26 cellular contexts compared by ENCODE assay signal in genomic region chr15:91409430-91409829, GRCh38.
DNase-seq lines count a peak whose midpoint lies in the region; ATAC-seq, FAIRE-seq and TF ChIP-seq lines count a peak whose summit lies in the region.
"Had no signal": no experiment of that assay in that cellular context is flagged by ENCODE, and none has a peak within 500 bp of the region (broad histone marks: within the 10 kb centered on the region; RNA-seq: fewer than 3 reads in every experiment).

No MANE protein-coding gene starts in this region.

- FAIRE-seq in astrocyte (lab: Jason Lieb, UNC) = no peak
- FAIRE-seq: GM18507, HTR-8/SVneo had no signal

- no peak for ATAC-seq in SK-N-SH treated with all-trans-retinoic acid at 6 μM for 48 hours
- peak in 6 of 8 donors; percentile 19 to 52 (median 41) for ATAC-seq in heart right ventricle
- no peak for ATAC-seq in GM23338
- no peak for ATAC-seq in HG02885 (IDR thresholded peaks at IDR 0.05; ENCODE audit: poor library complexity, unreplicated experiment)

- H3K36me3 ChIP-seq in SK-N-SH (replicated peaks in 1 of 2; ENCODE audit: control insufficient read depth in 1 of 2, insufficient read depth in 2 of 2, low read length in 1 of 2) (no peaks in the 10 kb centered on the region), astrocyte (ENCODE audit: insufficient read depth, low read length) (no peaks in the 10 kb centered on the region), heart right ventricle (no peaks in the 10 kb centered on the region), GM23338 (ENCODE audit: insufficient read depth) (no peaks in the 10 kb centered on the region)
- H3K36me3 ChIP-seq: BE2C, HAP-1 had no signal

- H3K27ac Mint-ChIP-seq in astrocyte (ENCODE audit: unreplicated experiment) = no peak overlapping the region
- peak overlapping the region; percentile 72 for H3K27ac Mint-ChIP-seq in mesothelial cell of epicardium
- H3K27ac Mint-ChIP-seq in GM23338 = no peak overlapping the region
- H3K27ac Mint-ChIP-seq: CD14-positive monocyte, HFFc6 had no signal

- peaks cover 4% of the 10 kb centered on the region for H3K4me1 Mint-ChIP-seq in astrocyte (ENCODE audit: low read depth, unreplicated experiment)
- H3K4me1 Mint-ChIP-seq in mesothelial cell of epicardium = peaks cover 24% of the 10 kb centered on the region
- peaks cover 4% of the 10 kb centered on the region; the same call in 1 of the 3 replicates for H3K4me1 Mint-ChIP-seq in GM23338

- H3K27me3 Mint-ChIP-seq in astrocyte (ENCODE audit: low read depth, unreplicated experiment) = no peaks in the 10 kb centered on the region
- no peaks in the 10 kb centered on the region for H3K27me3 Mint-ChIP-seq in mesothelial cell of epicardium (ENCODE audit: low read depth)
- H3K27me3 Mint-ChIP-seq in GM23338 (ENCODE audit: insufficient read depth, low read depth, poor library complexity) = peaks cover 3% of the 10 kb centered on the region

- no peaks in the 10 kb centered on the region for H4K20me1 ChIP-seq in SK-N-SH (ENCODE audit: insufficient read depth)
- H4K20me1 ChIP-seq in astrocyte (ENCODE audit: insufficient read depth, low read length) = no peaks in the 10 kb centered on the region
- no peaks in the 10 kb centered on the region for H4K20me1 ChIP-seq in GM23338 (replicated peaks; ENCODE audit: insufficient read depth)

- H3K4me3 ChIP-seq in SK-N-SH (ENCODE audit: low read depth in 2 of 2, low read length in 1 of 2) (no peak overlapping the region), astrocyte (ENCODE audit: insufficient read depth, low read depth, low read length) (no peak overlapping the region), heart right ventricle (peak overlapping the region in 2 of 10 donors; percentile 24 to 28), GM23338 (no peak overlapping the region)
- H3K4me3 ChIP-seq: GM23248, HAP-1, PC-9 had no signal

- H3K36me3 Mint-ChIP-seq in astrocyte (ENCODE audit: low read depth, unreplicated experiment) = no peaks in the 10 kb centered on the region
- no peaks in the 10 kb centered on the region for H3K36me3 Mint-ChIP-seq in mesothelial cell of epicardium
- H3K36me3 Mint-ChIP-seq in GM23338 (ENCODE audit: low read depth) = no peaks in the 10 kb centered on the region
- H3K36me3 Mint-ChIP-seq: CD14-positive monocyte had no signal

- DNase-seq in SK-N-SH = no peak
- peak; percentile 29 for DNase-seq in astrocyte (ENCODE audit: low read depth)
- no peak for DNase-seq in heart right ventricle
- no peak for DNase-seq in mesothelial cell of epicardium (ENCODE audit: low spot score in 2 of 2, unreplicated experiment in 2 of 2)
- no peak for DNase-seq in GM23338 (ENCODE audit: low spot score)
- no peak for DNase-seq in NCI-H2107 (lab: John Stamatoyannopoulos, UW)
- DNase-seq: DMS153, DND-41, GM23248, HFFc6, KBM-7, MV-4-11, NCI-H1105, NCI-H1436 treated with DMSO at 0.1 percent for 48 hours, NCI-H187 treated with DMSO at 0.1 percent for 48 hours, NCI-H526, PC-9, SHP77 had no signal

- H3K79me2 ChIP-seq in SK-N-SH (ENCODE audit: insufficient read depth) (no peaks in the 10 kb centered on the region), astrocyte (ENCODE audit: insufficient read depth, low read length) (no peaks in the 10 kb centered on the region), GM23338 (replicated peaks; ENCODE audit: insufficient read depth) (no peaks in the 10 kb centered on the region)

- no peak overlapping the region for H3K4me3 Mint-ChIP-seq in astrocyte (ENCODE audit: unreplicated experiment)
- H3K4me3 Mint-ChIP-seq in mesothelial cell of epicardium = no peak overlapping the region
- no peak overlapping the region for H3K4me3 Mint-ChIP-seq in GM23338
- H3K4me3 Mint-ChIP-seq: CD14-positive monocyte, HFFc6 had no signal

- no peaks in the 10 kb centered on the region for H3K9me3 ChIP-seq in SK-N-SH
- no peaks in the 10 kb centered on the region for H3K9me3 ChIP-seq in astrocyte (ENCODE audit: insufficient read depth, low read depth, low read length)
- peaks cover 0 to 3% (median 0%) of the 10 kb centered on the region in 11 donors for H3K9me3 ChIP-seq in heart right ventricle
- H3K9me3 ChIP-seq: BE2C, HAP-1 had no signal

- H3K9me3 Mint-ChIP-seq in astrocyte (ENCODE audit: unreplicated experiment) = no peaks in the 10 kb centered on the region
- H3K9me3 Mint-ChIP-seq in mesothelial cell of epicardium = peaks cover 5% of the 10 kb centered on the region
- no peaks in the 10 kb centered on the region for H3K9me3 Mint-ChIP-seq in GM23338

- H3K9ac ChIP-seq in SK-N-SH (no peak overlapping the region), astrocyte (ENCODE audit: low read length) (no peak overlapping the region)
- H3K9ac ChIP-seq: GM23248 had no signal

- no peaks in the 10 kb centered on the region for H3K9me2 ChIP-seq in SK-N-SH
- 0 out of 2 replicates have a peak, but pooled peaks cover 2% of the 10 kb centered on the region for H3K9me2 ChIP-seq in GM23338 (ENCODE audit: insufficient read depth)

- 78% methylated on average over 1 of the region's 1 CpG for WGBS in SK-N-SH (ENCODE audit: low lambda C conversion rate)
- 23 to 32% methylated on average over 1 of the region's 1 CpG for WGBS in heart right ventricle, 2 donors

- H2AFZ ChIP-seq in SK-N-SH (ENCODE audit: low read depth) (no peak overlapping the region), astrocyte (ENCODE audit: low read depth, low read length) (no peak overlapping the region), GM23338 (no peak overlapping the region)
- H2AFZ ChIP-seq: GM23248, PC-9 had no signal

- H3K4me2 ChIP-seq in SK-N-SH = no peak overlapping the region
- no peak overlapping the region for H3K4me2 ChIP-seq in astrocyte (ENCODE audit: low read length)
- no peak overlapping the region for H3K4me2 ChIP-seq in GM23338
- H3K4me2 ChIP-seq: PC-9 had no signal

- H3F3A ChIP-seq in SK-N-SH (replicated peaks; ENCODE audit: insufficient read depth) (peaks cover 12% of the 10 kb centered on the region), GM23338 (replicated peaks; ENCODE audit: low read depth) (no peaks in the 10 kb centered on the region)

- POLR2A ChIA-PET in SK-N-SH (lab: Yijun Ruan, JAX) = no interaction called here

- TF ChIP-seq RAD21 in SK-N-SH (IDR thresholded peaks at IDR 0.05; ENCODE audit: low read length) = no peak

- TF ChIP-seq CTCF in SK-N-SH (IDR thresholded peaks at IDR 0.05) = no peak
- no peak for TF ChIP-seq CTCF in astrocyte (IDR thresholded peaks at IDR 0.05; ENCODE audit: insufficient read depth, low read depth, low read length)
- TF ChIP-seq CTCF in heart right ventricle (IDR thresholded peaks at IDR 0.05) = no peak
- TF ChIP-seq CTCF in mesothelial cell of epicardium (IDR thresholded peaks at IDR 0.05; ENCODE audit: unreplicated experiment) = no peak
- TF ChIP-seq CTCF in GM23338 (conservative IDR thresholded peaks at IDR 0.05; ENCODE audit: low read depth in 2 of 2) = no peak

- intact Hi-C loops in heart right ventricle (cut with DNase I) = no loop called here

- no peaks in the 10 kb centered on the region for H3K27me3 ChIP-seq in SK-N-SH (ENCODE audit: insufficient read depth)
- no peaks in the 10 kb centered on the region for H3K27me3 ChIP-seq in astrocyte (ENCODE audit: insufficient read depth, low read length)
- no peaks in the 10 kb centered on the region for H3K27me3 ChIP-seq in heart right ventricle
- H3K27me3 ChIP-seq in GM23338 (ENCODE audit: insufficient read depth) = no peaks in the 10 kb centered on the region
- H3K27me3 ChIP-seq: BE2C had no signal

- peaks cover 0 to 12% of the 10 kb centered on the region in 2 experiments; a peak in 2 of 4 replicates for H3K4me1 ChIP-seq in SK-N-SH (ENCODE audit: control insufficient read depth in 1 of 2, insufficient read depth in 2 of 2, low read depth in 1 of 2, low read length in 1 of 2)
- peaks cover 4% of the 10 kb centered on the region for H3K4me1 ChIP-seq in astrocyte (ENCODE audit: insufficient read depth, low read length)
- peaks cover 0 to 28% (median 19%) of the 10 kb centered on the region in 9 donors for H3K4me1 ChIP-seq in heart right ventricle
- no peaks in the 10 kb centered on the region for H3K4me1 ChIP-seq in GM23338 (ENCODE audit: insufficient read depth)
- H3K4me1 ChIP-seq: HAP-1 had no signal

- CTCF ChIA-PET in SK-N-SH (lab: Yijun Ruan, JAX) = interaction anchor here (0.6 to 1.7 kb wide), 3 partner anchors 107 to 445 kb away, joined by 3 to 5 read pairs (median 3); partner anchors contain the start of gene SLCO3A1

- H3K27ac ChIP-seq in SK-N-SH (ENCODE audit: low read depth in 2 of 2, low read length in 1 of 2) (no peak overlapping the region), astrocyte (ENCODE audit: low read depth, low read length) (no peak overlapping the region), heart right ventricle (peak overlapping the region in 7 of 10 donors; percentile 8 to 87 (median 84)), GM23338 (ENCODE audit: low read depth) (no peak overlapping the region)
- H3K27ac ChIP-seq: 22Rv1, GM23248, PC-9 had no signal

- TF ChIP-seq EP300 in SK-N-SH (IDR thresholded peaks at IDR 0.05; ENCODE audit: borderline replicate concordance in 1 of 2, low read depth in 1 of 2, low read length in 1 of 2) = no peak

TF ChIP-seq in SK-N-SH treated with all-trans-retinoic acid at 6 μM for 48 hours, 23 proteins besides CTCF, POLR2A, EP300 and RAD21 (continues in another document):
- TF ChIP-seq ISL1 (CRISPR knock-in tag; IDR thresholded peaks at IDR 0.05) = peak; percentile 68

TF ChIP-seq in SK-N-SH, 30 proteins besides CTCF, POLR2A, EP300 and RAD21 (continues in another document):
- TF ChIP-seq EZH2phosphoT487 (IDR thresholded peaks at IDR 0.05; ENCODE audit: borderline replicate concordance, low read depth) (no peak), SMC3 (IDR thresholded peaks at IDR 0.05; ENCODE audit: low read depth, low read length) (no peak), MEF2A (IDR thresholded peaks at IDR 0.05; ENCODE audit: borderline replicate concordance, low read depth) (no peak), RXRA (IDR thresholded peaks at IDR 0.05; ENCODE audit: borderline replicate concordance, low read depth) (no peak), NFIC (IDR thresholded peaks at IDR 0.05; ENCODE audit: borderline replicate concordance) (no peak), MAX (IDR thresholded peaks at IDR 0.05; ENCODE audit: low read depth) (no peak)

TF ChIP-seq in GM23338, 12 proteins besides CTCF, POLR2A, EP300 and RAD21 (continues in another document):
- TF ChIP-seq JUNB (IDR thresholded peaks at IDR 0.05; ENCODE audit: unreplicated experiment) (no peak), STAT1 (IDR thresholded peaks at IDR 0.05; ENCODE audit: unreplicated experiment) (no peak), NANOG (IDR thresholded peaks at IDR 0.05; ENCODE audit: borderline replicate concordance) (no peak), ZNF331 (CRISPR knock-in tag; IDR thresholded peaks at IDR 0.05; ENCODE audit: low read depth) (no peak), ETS1 (IDR thresholded peaks at IDR 0.05) (no peak), EZH2phosphoT487 (IDR thresholded peaks at IDR 0.05; ENCODE audit: unreplicated experiment) (no peak)

Comparison
In these comparisons a context has a peak if more than half of its experiments do, and no peak if none do; other contexts are left out.
1. ATAC-seq: peak in heart right ventricle (6 of 8); none in SK-N-SH treated with all-trans-retinoic acid at 6 μM for 48 hours (single experiment), GM23338 (single experiment) and HG02885 (single experiment).
2. H3K27ac ChIP-seq: peak in heart right ventricle (7 of 10); none in SK-N-SH (0 of 2), astrocyte (single experiment) and GM23338 (single experiment).